ENCODE assay signal across 23 cellular contexts in genomic region chr13:113622791-113623490, GRCh38. TPM values are rescaled to one million over a fixed set of nuclear protein-coding genes. Genes with fewer than 3 reads are reported as not detected.
A peak's percentile ranks its signal among the peaks of the same experiment; 100 is the strongest.
DNase-seq lines count a peak whose midpoint lies in the region; ATAC-seq, FAIRE-seq and TF ChIP-seq lines count a peak whose summit lies in the region.
"Had no signal": no experiment of that assay in that cellular context is flagged by ENCODE, and none has a peak within 500 bp of the region (broad histone marks: within the 10 kb centered on the region; RNA-seq: fewer than 3 reads in every experiment).

No MANE protein-coding gene starts in this region.

- FAIRE-seq in kidney (lab: Jason Lieb, UNC), result no peak

- no peak overlapping the region for H3K4me3 ChIP-seq in RWPE2 (ENCODE audit: severe bottlenecking)
- no peak overlapping the region for H3K4me3 ChIP-seq in kidney (ENCODE audit: low read length in 2 of 2)
- H3K4me3 ChIP-seq in osteoblast (ENCODE audit: insufficient read depth, low read length), result no peak overlapping the region
- H3K4me3 ChIP-seq in upper lobe of left lung, result no peak overlapping the region
- H3K4me3 ChIP-seq: Peyer's patch had no signal

- H3K4me2 ChIP-seq in osteoblast (ENCODE audit: insufficient read depth, low read length), result no peak overlapping the region

- ATAC-seq in RWPE2 (ENCODE audit: low read depth) (no peak), upper lobe of left lung (ENCODE audit: low FRiP score in 2 of 2) (peak; percentile 9 to 30)

- TF ChIP-seq CTCF in RWPE2 (IDR thresholded peaks at IDR 0.05; ENCODE audit: poor library complexity, severe bottlenecking), result no peak
- TF ChIP-seq CTCF in kidney (IDR thresholded peaks at IDR 0.05; ENCODE audit: borderline replicate concordance, extremely low read depth, insufficient read depth), result no peak
- no peak for TF ChIP-seq CTCF in osteoblast (IDR thresholded peaks at IDR 0.05; ENCODE audit: extremely low read depth, low read depth, low read length)
- no peak for TF ChIP-seq CTCF in upper lobe of left lung (IDR thresholded peaks at IDR 0.05)

- H3K36me3 ChIP-seq in RWPE2 (ENCODE audit: low read depth) (peaks cover 52% of the 10 kb centered on the region), kidney (ENCODE audit: control insufficient read depth in 1 of 2, insufficient read depth in 2 of 2, low read length in 2 of 2) (peaks cover 4% of the 10 kb centered on the region in 2 donors), osteoblast (ENCODE audit: insufficient read depth, low read length) (peaks cover 21% of the 10 kb centered on the region), upper lobe of left lung (peaks cover 0 to 19% (median 4%) of the 10 kb centered on the region in 4 donors)

- no peak for TF ChIP-seq POLR2A in upper lobe of left lung (IDR thresholded peaks at IDR 0.05)

- H3K27me3 ChIP-seq in RWPE2 (ENCODE audit: insufficient read depth, poor library complexity, severe bottlenecking) (no peaks in the 10 kb centered on the region), osteoblast (ENCODE audit: insufficient read depth, low read length) (no peaks in the 10 kb centered on the region), upper lobe of left lung (no peaks in the 10 kb centered on the region)
- H3K27me3 ChIP-seq: Peyer's patch had no signal

- H3K9ac ChIP-seq in kidney (ENCODE audit: low read length in 2 of 2), result no peak overlapping the region

- H4K20me1 ChIP-seq in osteoblast (ENCODE audit: insufficient read depth, low read length), result peaks cover 52% of the 10 kb centered on the region

- no peak for TF ChIP-seq EP300 in upper lobe of left lung (IDR thresholded peaks at IDR 0.05)

- intact Hi-C loops in kidney (cut with DNase I), result no loop called here

- H3K9me3 ChIP-seq in RWPE2 (ENCODE audit: severe bottlenecking) (no peaks in the 10 kb centered on the region), kidney (ENCODE audit: control insufficient read depth in 1 of 2, low read length in 2 of 2) (no peaks in the 10 kb centered on the region), osteoblast (ENCODE audit: low read depth, low read length) (no peaks in the 10 kb centered on the region), upper lobe of left lung (no peaks in the 10 kb centered on the region)
- H3K9me3 ChIP-seq: Caco-2, Peyer's patch had no signal

- DNase-seq in RWPE2 (ENCODE audit: low spot score), result peak; percentile 33
- DNase-seq in kidney, result peak; percentile 59
- DNase-seq in osteoblast (ENCODE audit: insufficient read length, low spot score, missing footprints), result peak; percentile 81
- peak in 1 of 2 donors; percentile 76 for DNase-seq in upper lobe of left lung
- DNase-seq in NK-92 treated with Interleukin-12 subunit alpha and Interleukin-12 subunit beta, amount 100 ng/mL, for 24 hours (lab: John Stamatoyannopoulos, UW), result no peak
- DNase-seq in NCI-H1436 (lab: John Stamatoyannopoulos, UW), result no peak
- DNase-seq in NCI-H510A treated with DMSO at 0.1 percent for 48 hours (lab: John Stamatoyannopoulos, UW), result no peak
- DNase-seq: Caco-2, DMS 273 treated with DMSO at 0.1 percent for 48 hours, DMS79 treated with DMSO at 0.1 percent for 48 hours, HCEC 1CT, KG1, NCI-H1092 treated with DMSO at 0.1 percent for 48 hours, NCI-H2029 treated with DMSO at 0.1 percent for 48 hours, NCI-H226, NCI-H524 treated with DMSO at 0.1 percent for 48 hours, NCI-H82, Right ventricle myocardium superior had no signal

- H3K4me1 ChIP-seq in RWPE2 (ENCODE audit: insufficient read depth, poor library complexity, severe bottlenecking) (no peaks in the 10 kb centered on the region), kidney (ENCODE audit: control insufficient read depth in 1 of 2, insufficient read depth in 1 of 2, low read depth in 1 of 2, low read length in 2 of 2) (no peaks in the 10 kb centered on the region), osteoblast (ENCODE audit: insufficient read depth, low read length) (peaks cover 14% of the 10 kb centered on the region), upper lobe of left lung (no peaks in the 10 kb centered on the region)
- H3K4me1 ChIP-seq: Caco-2, Peyer's patch had no signal

- H3K27ac ChIP-seq in RWPE2 (ENCODE audit: poor library complexity, severe bottlenecking), result no peak overlapping the region
- H3K27ac ChIP-seq in kidney (ENCODE audit: low read depth in 2 of 2, low read length in 2 of 2), result no peak overlapping the region
- H3K27ac ChIP-seq in osteoblast (ENCODE audit: low read depth, low read length), result no peak overlapping the region
- no peak overlapping the region for H3K27ac ChIP-seq in upper lobe of left lung
- H3K27ac ChIP-seq: Peyer's patch had no signal

- H3K79me2 ChIP-seq in osteoblast (ENCODE audit: insufficient read depth, low read length), result peaks cover 46% of the 10 kb centered on the region

- H2AFZ ChIP-seq in osteoblast (ENCODE audit: low read length), result no peak overlapping the region

- 90 to 95% methylated on average over 22 to 29 of the region's 29 CpGs for WGBS in upper lobe of left lung, 2 donors

RNA-seq across cellular contexts. Expression of gene ATP4B, which starts 35.1 kb away (rescaled TPM):
- 0.16 TPM for total RNA-seq in kidney
- polyA plus RNA-seq in kidney (ENCODE audit: insufficient read depth, low read depth, low replicate concordance), result 0.45 TPM
- total RNA-seq in osteoblast, result not detected in 2 replicates
- not detected for total RNA-seq in upper lobe of left lung
- total RNA-seq: Caco-2; CD4-positive, alpha-beta T cell; HT1080; OCI-LY7; Peyer's patch; Right ventricle myocardium superior had no signal
- polyA plus RNA-seq: BJ had no signal

RNA-seq across cellular contexts. Expression of gene TFDP1, which starts 38.4 kb away (rescaled TPM):
- 46.9 TPM for total RNA-seq in kidney
- polyA plus RNA-seq in kidney (ENCODE audit: insufficient read depth, low read depth, low replicate concordance), result 33.8 TPM
- total RNA-seq in osteoblast, result 48.6 and 56.8 TPM in 2 replicates
- total RNA-seq in upper lobe of left lung, result 10 to 100 TPM; 23.2 to 45.2 (median 37.9) TPM

RNA-seq across cellular contexts. Expression of gene GRK1, which starts 44.1 kb away (rescaled TPM):
- total RNA-seq in kidney, result not detected
- polyA plus RNA-seq in kidney (ENCODE audit: insufficient read depth, low read depth, low replicate concordance), result not detected
- not detected in 2 replicates for total RNA-seq in osteoblast
- 1 to 10 TPM in 1 of 6 donors, under 1 TPM in 1, not detected in 4; 0.15 to 5.2 TPM for total RNA-seq in upper lobe of left lung
- total RNA-seq: Caco-2; CD4-positive, alpha-beta T cell; HT1080; OCI-LY7 had no signal

Comparison
In these comparisons a context has a peak if more than half of its experiments do, and no peak if none do; other contexts are left out.
1. DNase-seq: peak in RWPE2 (single experiment), kidney (single experiment) and osteoblast (single experiment); none in NK-92 treated with Interleukin-12 subunit alpha and Interleukin-12 subunit beta, amount 100 ng/mL, for 24 hours (single experiment), NCI-H1436 (single experiment) and NCI-H510A treated with DMSO at 0.1 percent for 48 hours (single experiment).